ENCODE assay signal across 9 cellular contexts in genomic region chr17:67528751-67529436, GRCh38.
DNase-seq lines count a peak whose midpoint lies in the region; ATAC-seq, FAIRE-seq and TF ChIP-seq lines count a peak whose summit lies in the region.
"Had no signal": no experiment of that assay in that cellular context is flagged by ENCODE, and none has a peak within 500 bp of the region (broad histone marks: within the 10 kb centered on the region; RNA-seq: fewer than 3 reads in every experiment).

No MANE protein-coding gene starts in this region.

- H3K4me1 ChIP-seq in endothelial cell of umbilical vein (ENCODE audit: control insufficient read depth, extremely low read depth, insufficient read depth, low read length), result peaks cover 11% of the 10 kb centered on the region
- H3K4me1 ChIP-seq in mesodermal cell (ENCODE audit: control insufficient read depth, insufficient read depth, low read length, poor library complexity, severe bottlenecking), result peaks cover 13% of the 10 kb centered on the region
- no peaks in the 10 kb centered on the region for H3K4me1 ChIP-seq in uterus
- no peaks in the 10 kb centered on the region for H3K4me1 ChIP-seq in OCI-LY7 (ENCODE audit: insufficient read depth, low read length, poor library complexity, severe bottlenecking)

- no peak for TF ChIP-seq CTCF in endothelial cell of umbilical vein (IDR thresholded peaks at IDR 0.05; ENCODE audit: extremely low read depth in 1 of 2, insufficient read depth in 1 of 2, low read depth in 1 of 2, low read length in 2 of 2)
- TF ChIP-seq CTCF in uterus (IDR thresholded peaks at IDR 0.05), result no peak
- no peak for TF ChIP-seq CTCF in OCI-LY7 (conservative IDR thresholded peaks at IDR 0.05; ENCODE audit: low read length)

- H3K4me2 ChIP-seq in endothelial cell of umbilical vein (ENCODE audit: insufficient read depth, low read length), result peak overlapping the region; percentile 57
- no peak overlapping the region for H3K4me2 ChIP-seq in OCI-LY7 (ENCODE audit: low read length)

- H3K9me2 ChIP-seq in OCI-LY7 (ENCODE audit: insufficient read depth, low read length), result no peaks in the 10 kb centered on the region

- H2AFZ ChIP-seq in endothelial cell of umbilical vein (ENCODE audit: low read depth, low read length) (peak overlapping the region; percentile 91), OCI-LY7 (ENCODE audit: low read length) (no peak overlapping the region)

- POLR2A ChIA-PET in endothelial cell of umbilical vein (lab: Charles Lee) (no interaction called here), OCI-LY7 (lab: Charles Lee) (no interaction called here)

- BruUV-seq in endothelial cell of umbilical vein (replicated peaks; lab: Mats Ljungman, UMichigan) (TSS peak; percentile 22), OCI-LY7 (replicated peaks; lab: Mats Ljungman, UMichigan) (no TSS peak)

- ATAC-seq in HG02678 (IDR thresholded peaks at IDR 0.05; ENCODE audit: unreplicated experiment), result no peak
- ATAC-seq in HG02763 (IDR thresholded peaks at IDR 0.05; ENCODE audit: unreplicated experiment), result no peak

- H3K9me1 ChIP-seq in endothelial cell of umbilical vein (replicated peaks; ENCODE audit: control insufficient read depth, extremely low read depth, insufficient read depth, low read length), result no peaks in the 10 kb centered on the region

- no peaks in the 10 kb centered on the region for H3K36me3 ChIP-seq in endothelial cell of umbilical vein (ENCODE audit: control insufficient read depth in 2 of 2, extremely low read depth in 1 of 2, insufficient read depth in 2 of 2, low read length in 2 of 2)
- H3K36me3 ChIP-seq in mesodermal cell (ENCODE audit: control insufficient read depth, insufficient read depth, low read length), result peaks cover 8% of the 10 kb centered on the region
- H3K36me3 ChIP-seq in uterus, result no peaks in the 10 kb centered on the region
- no peaks in the 10 kb centered on the region for H3K36me3 ChIP-seq in OCI-LY7 (ENCODE audit: insufficient read depth, low read length)

- no peaks in the 10 kb centered on the region for H3K79me2 ChIP-seq in endothelial cell of umbilical vein (ENCODE audit: control insufficient read depth, insufficient read depth, low read length)
- H3K79me2 ChIP-seq in OCI-LY7 (ENCODE audit: insufficient read depth, low read depth, low read length), result no peaks in the 10 kb centered on the region

- TF ChIP-seq POLR2A in endothelial cell of umbilical vein (IDR thresholded peaks at IDR 0.05; ENCODE audit: low read depth, low read length) (no peak), uterus (IDR thresholded peaks at IDR 0.05) (no peak)

- intact Hi-C loops in endothelial cell of umbilical vein (cut with micrococcal nuclease) (loop anchor here (1.0 kb wide), 3 partner anchors 20 to 188 kb away; partner anchors contain the start of gene NOL11), uterus (cut with DNase I; ENCODE audit: low total_unique reads) (no loop called here), OCI-LY7 (cut with micrococcal nuclease; ENCODE audit: unreplicated experiment) (no loop called here)

- H3K9me3 ChIP-seq in endothelial cell of umbilical vein (replicated peaks; ENCODE audit: control insufficient read depth, insufficient read depth, low read length) (no peaks in the 10 kb centered on the region), mesodermal cell (ENCODE audit: control insufficient read depth, low read length) (no peaks in the 10 kb centered on the region), uterus (no peaks in the 10 kb centered on the region), OCI-LY7 (ENCODE audit: low read length) (no peaks in the 10 kb centered on the region)

- peak; percentile 96 for FAIRE-seq in endothelial cell of umbilical vein (lab: Jason Lieb, UNC)

- H3K4me3 ChIP-seq in endothelial cell of umbilical vein (replicated peaks in 1 of 3; ENCODE audit: insufficient read depth in 1 of 3, low read depth in 1 of 3, low read length in 3 of 3) (peak overlapping the region in 2 of 3 experiments; percentile 9 to 38), mesodermal cell (ENCODE audit: extremely low read depth, insufficient read depth, low read length, poor library complexity, severe bottlenecking) (peak overlapping the region; percentile 20), uterus (peak overlapping the region in 1 of 2 donors; percentile 14), OCI-LY7 (ENCODE audit: low read depth, low read length, poor library complexity, severe bottlenecking) (no peak overlapping the region)

- H3K27ac ChIP-seq in endothelial cell of umbilical vein (ENCODE audit: insufficient read depth, low read depth, low read length), result peak overlapping the region; percentile 88
- peak overlapping the region; percentile 95 for H3K27ac ChIP-seq in mesodermal cell (ENCODE audit: low read depth, low read length, severe bottlenecking)
- peak overlapping the region; percentile 54 to 61 for H3K27ac ChIP-seq in uterus
- no peak overlapping the region for H3K27ac ChIP-seq in OCI-LY7 (ENCODE audit: low read depth, low read length, poor library complexity, severe bottlenecking)

- no peaks in the 10 kb centered on the region for H3K27me3 ChIP-seq in endothelial cell of umbilical vein (ENCODE audit: control insufficient read depth in 2 of 2, insufficient read depth in 2 of 2, low read length in 2 of 2)
- H3K27me3 ChIP-seq in uterus, result no peaks in the 10 kb centered on the region

- DNase-seq in GM04503 (ENCODE audit: low read depth) (peak; percentile 65), NCI-H774 (lab: John Stamatoyannopoulos, UW) (peak; percentile 93), endothelial cell of umbilical vein (ENCODE audit: low read depth, low spot score) (peak; percentile 94), uterus (peak; percentile 45 to 56), OCI-LY7 (ENCODE audit: low spot score) (no peak)
- DNase-seq: naive B cell had no signal

- peak overlapping the region; percentile 85 for H3K9ac ChIP-seq in endothelial cell of umbilical vein (replicated peaks; ENCODE audit: extremely low read depth, insufficient read depth, low read length)

- no peaks in the 10 kb centered on the region for H4K20me1 ChIP-seq in endothelial cell of umbilical vein (replicated peaks; ENCODE audit: control insufficient read depth, extremely low read depth, insufficient read depth, low read length)
- H4K20me1 ChIP-seq in OCI-LY7 (ENCODE audit: insufficient read depth, low read length), result no peaks in the 10 kb centered on the region

- WGBS in mesodermal cell (ENCODE audit: insufficient coverage in 2 of 2), 2 experiments, result 17 to 20% methylated on average over 14 to 16 of the region's 22 CpGs

- dilution Hi-C loops in endothelial cell of umbilical vein (cut with MboI; ENCODE audit: extremely low pct_ligation_motif_present, low sequenced_read_pairs), result no loop called here

- CTCF ChIA-PET in endothelial cell of umbilical vein (lab: Charles Lee), result interaction anchor here (0.6 to 1.2 kb wide), 7 partner anchors 21 to 151 kb away, joined by 3 to 5 read pairs (median 3); partner anchors contain the start of gene PITPNC1
- CTCF ChIA-PET in OCI-LY7 (lab: Charles Lee; ENCODE audit: unreplicated experiment), result no interaction called here

TF ChIP-seq in endothelial cell of umbilical vein, 7 proteins besides CTCF, POLR2A, EP300 and RAD21:
- TF ChIP-seq EZH2 (IDR thresholded peaks at IDR 0.05; ENCODE audit: borderline replicate concordance, low read depth, low read length, severe bottlenecking) (no peak), MAX (IDR thresholded peaks at IDR 0.05; ENCODE audit: insufficient read depth, insufficient read length) (no peak), FOS (IDR thresholded peaks at IDR 0.05; ENCODE audit: borderline replicate concordance, insufficient read depth, low read length) (peak; percentile 66), POLR2AphosphoS5 (IDR thresholded peaks at IDR 0.05; ENCODE audit: insufficient read depth, low read depth, low read length) (no peak), JUN (IDR thresholded peaks at IDR 0.05; ENCODE audit: borderline replicate concordance, insufficient read depth, insufficient read length, low read depth) (no peak)
